In the genomic region with DNA sequence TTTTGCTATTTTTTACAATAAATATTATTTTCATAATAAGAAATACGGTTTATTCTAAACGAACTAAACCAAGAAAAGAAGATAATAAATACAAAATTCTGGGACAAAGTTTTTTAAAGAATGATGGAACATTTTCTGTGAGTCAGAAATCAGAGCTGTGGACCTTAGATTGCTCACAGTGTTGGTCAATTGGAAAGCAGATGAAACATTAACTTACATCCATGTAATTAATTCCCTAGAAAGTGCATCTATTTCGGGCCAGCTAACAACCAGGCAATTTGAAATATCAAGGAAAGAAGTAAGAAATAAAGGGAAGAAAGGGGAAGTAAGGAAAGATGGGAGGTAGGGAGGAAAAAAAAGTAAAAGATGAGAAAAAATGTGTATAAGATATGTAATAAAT, we compare ENCODE assay signal across 25 cellular contexts.
"Had no signal": no experiment of that assay in that cellular context is flagged by ENCODE, and none has a peak within 500 bp of the region (broad histone marks: within the 10 kb centered on the region; RNA-seq: fewer than 3 reads in every experiment).

No MANE protein-coding gene starts in this region.

- H3K36me3 ChIP-seq: neutrophil, pancreas, prostate gland, right lobe of liver, sigmoid colon, stomach, thoracic aorta, thyroid gland, tibial nerve, upper lobe of left lung, vagina had no signal

- H3K27me3 ChIP-seq: neutrophil, right lobe of liver, sigmoid colon, stomach, thyroid gland, tibial nerve, upper lobe of left lung, vagina had no signal

- DNase-seq: nephron progenitor cell; nucleus accumbens; pancreas; right cardiac atrium; right lobe of liver; sigmoid colon; small intestine; stimulated activated CD4-positive, alpha-beta T cell treated with anti-CD3 and anti-CD28 coated beads, Interleukin-15, amount 100 ng/mL, for 24 hours; stimulated activated CD4-positive, alpha-beta T cell treated with anti-CD3 and anti-CD28 coated beads, Interleukin-2, amount 100 ng/mL, for 24 hours; stimulated activated CD4-positive, alpha-beta T cell treated with anti-CD3 and anti-CD28 coated beads, Interleukin-2, amount 100 ng/mL, for 48 hours; stimulated activated CD4-positive, alpha-beta T cell treated with anti-CD3 and anti-CD28 coated beads, Interleukin-4, amount 100 ng/mL, for 24 hours; stimulated activated naive B cell treated with anti-CD40 and anti-IgM and Interleukin-4, amounts not matched to agents 10 μg/mL and 1 μg/mL and 100 μg/mL, for 72 hours; stimulated activated naive CD4-positive, alpha-beta T cell treated with Interleukin-2 at 50 U/mL for 16 hours; stomach; thyroid gland; trophoblast cell; upper lobe of left lung had no signal

- H3K9me3 ChIP-seq: neutrophil, pancreas, prostate gland, right lobe of liver, sigmoid colon, stomach, thoracic aorta, thyroid gland, upper lobe of left lung, vagina had no signal

- H3K4me1 ChIP-seq: pancreas, prostate gland, right lobe of liver, sigmoid colon, stomach, thyroid gland, tibial nerve, upper lobe of left lung, vagina had no signal

- FAIRE-seq: pancreas, small intestine, urothelium cell line had no signal

- ATAC-seq: natural killer cell treated with Interleukin-12 subunit alpha and Interleukin-12 subunit beta and Interleukin-15 and Interleukin-18, amount 100 ng/mL, for 72 hours; pancreas; right cardiac atrium; right lobe of liver; stimulated activated effector memory CD8-positive, alpha-beta T cell treated with anti-CD3 and anti-CD28 coated beads, Interleukin-12 subunit alpha, Interleukin-12 subunit beta, amount 100 ng/mL, for 72 hours; stimulated activated naive B cell treated with anti-CD40 and anti-IgM and Interleukin-4, amounts not matched to agents 10 μg/mL and 1 μg/mL and 100 μg/mL, for 72 hours had no signal

- H3K27ac ChIP-seq: neutrophil, pancreas, prostate gland, right lobe of liver, sigmoid colon, stomach, thoracic aorta, thyroid gland, tibial nerve, upper lobe of left lung, vagina had no signal

- H3K4me3 ChIP-seq: pancreas, prostate gland, right lobe of liver, sigmoid colon, stomach, thoracic aorta, thyroid gland, tibial nerve, upper lobe of left lung, vagina had no signal
